ENCODE assay signal across 24 cellular contexts in genomic region chr18:68627812-68628211, GRCh38.
"Had no signal": no experiment of that assay in that cellular context is flagged by ENCODE, and none has a peak within 500 bp of the region (broad histone marks: within the 10 kb centered on the region; RNA-seq: fewer than 3 reads in every experiment).

No MANE protein-coding gene starts in this region.

- H3K27me3 ChIP-seq: esophagus squamous epithelium, left lung, tibial nerve, upper lobe of left lung had no signal

- DNase-seq: dermis blood vessel endothelial cell; effector memory CD4-positive, alpha-beta T cell; erythroblast; esophagus squamous epithelium; foreskin melanocyte; left cardiac atrium; left lung; mammary epithelial cell; mesendoderm; midbrain; naive thymus-derived CD4-positive, alpha-beta T cell; nucleus accumbens; posterior cingulate gyrus; psoas muscle; right cardiac atrium; stimulated activated CD4-positive, alpha-beta T cell treated with anti-CD3 and anti-CD28 coated beads, Interleukin-15, amount 100 ng/mL, for 24 hours; stimulated activated CD4-positive, alpha-beta T cell treated with anti-CD3 and anti-CD28 coated beads, Interleukin-2, amount 100 ng/mL, for 48 hours; stimulated activated naive B cell treated with anti-CD40 and anti-IgM and Interleukin-4, amounts not matched to agents 10 μg/mL and 1 μg/mL and 100 μg/mL, for 72 hours; upper lobe of left lung had no signal

- FAIRE-seq: urothelium cell line had no signal

- H3K4me1 ChIP-seq: esophagus squamous epithelium, left lung, psoas muscle, tibial nerve, upper lobe of left lung had no signal

- H3K4me3 ChIP-seq: coronary artery, esophagus squamous epithelium, left lung, psoas muscle, skin epidermis, thoracic aorta, tibial nerve, upper lobe of left lung had no signal

- H3K36me3 ChIP-seq: esophagus squamous epithelium, left lung, thoracic aorta, tibial nerve, upper lobe of left lung had no signal

- ATAC-seq: left cardiac atrium; left lung; naive thymus-derived CD4-positive, alpha-beta T cell; psoas muscle; right cardiac atrium; stimulated activated naive B cell treated with anti-CD40 and anti-IgM and Interleukin-4, amounts not matched to agents 10 μg/mL and 1 μg/mL and 100 μg/mL, for 72 hours had no signal

- H3K27ac ChIP-seq: coronary artery, esophagus squamous epithelium, left lung, psoas muscle, skin epidermis, thoracic aorta, tibial nerve, upper lobe of left lung had no signal

- H3K9me3 ChIP-seq: esophagus squamous epithelium, left lung, psoas muscle, thoracic aorta, tibial nerve, upper lobe of left lung had no signal
